16 cellular contexts compared by ENCODE assay signal in the genomic region with DNA sequence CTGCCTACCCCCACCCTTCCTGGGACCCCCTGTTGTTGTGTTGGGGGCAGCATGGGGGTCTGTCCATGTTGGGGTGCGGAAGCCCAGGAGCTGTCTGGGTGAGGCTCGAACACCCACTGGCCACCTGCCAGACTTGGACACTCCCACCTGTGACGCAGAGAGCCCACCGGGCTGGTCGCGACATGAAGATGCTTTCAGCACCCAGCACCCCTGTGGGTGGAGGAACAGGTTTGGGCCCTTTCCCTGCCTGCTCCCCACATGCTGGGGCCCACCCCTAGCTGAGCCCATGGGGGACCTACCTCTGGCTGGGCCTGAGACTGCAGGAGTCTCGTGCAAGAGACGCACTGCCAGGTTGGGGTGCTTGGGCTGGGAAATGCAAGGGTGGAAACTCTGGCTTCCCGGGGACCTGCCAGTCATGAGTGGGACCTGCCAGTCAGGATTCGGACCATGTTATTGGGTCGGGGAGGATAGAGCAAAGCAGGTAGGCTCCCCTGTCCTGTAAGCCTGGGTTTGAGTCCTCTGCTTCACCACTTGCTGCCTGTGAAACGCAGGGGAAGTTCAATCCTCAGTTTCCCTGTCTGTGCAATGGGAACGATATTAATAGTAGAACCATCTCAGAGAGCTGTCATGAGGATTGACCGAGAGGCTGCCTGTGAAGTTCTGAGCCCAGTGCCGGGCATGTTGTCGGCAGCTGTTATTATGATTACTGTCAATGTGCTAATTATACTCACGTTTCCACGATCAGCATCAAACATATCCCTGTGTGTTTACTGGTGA. TPM values are rescaled to one million over a fixed set of nuclear protein-coding genes. Genes with fewer than 3 reads are reported as not detected.
DNase-seq lines count a peak whose midpoint lies in the region; ATAC-seq and TF ChIP-seq lines count a peak whose summit lies in the region.
"Had no signal": no experiment of that assay in that cellular context is flagged by ENCODE, and none has a peak within 500 bp of the region (broad histone marks: within the 10 kb centered on the region; RNA-seq: fewer than 3 reads in every experiment).

No MANE protein-coding gene starts in this region.

- peaks cover 38% of the 10 kb centered on the region for H3K4me1 Mint-ChIP-seq in WTC11
- H3K4me1 Mint-ChIP-seq in nephron, result peaks cover 34% of the 10 kb centered on the region
- H3K4me1 Mint-ChIP-seq in Calu3 (ENCODE audit: low read depth, unreplicated experiment), result peaks cover 8% of the 10 kb centered on the region

- peak overlapping the region; percentile 80 for H3K27ac Mint-ChIP-seq in WTC11
- H3K27ac Mint-ChIP-seq in nephron, result peak overlapping the region; percentile 93 to 94 (median 93)
- H3K27ac Mint-ChIP-seq in Calu3 (ENCODE audit: unreplicated experiment), result no peak overlapping the region
- H3K27ac Mint-ChIP-seq: activated T-helper 2 cell treated with anti-CD3 and anti-CD28 coated beads, Interferon-gamma antibody, Interleukin-2, Interleukin-4, amounts not matched to agents 10 μg/mL and 5 μg/mL and 100 μg/mL, durations not matched to agents 14 hours and 24 hours and 36 hours had no signal

- H3K27me3 Mint-ChIP-seq in WTC11 (ENCODE audit: low read depth) (no peaks in the 10 kb centered on the region), nephron (ENCODE audit: low read depth) (peaks cover 8% of the 10 kb centered on the region), Calu3 (ENCODE audit: unreplicated experiment) (no peaks in the 10 kb centered on the region)

- no TSS peak for BruUV-seq in Calu3 (replicated peaks; lab: Mats Ljungman, UMichigan)

- intact Hi-C loops in Calu3 (cut with micrococcal nuclease; ENCODE audit: unreplicated experiment), result no loop called here

- H3K27ac ChIP-seq in upper lobe of left lung, result peak overlapping the region; percentile 75 to 88 (median 85)
- H3K27ac ChIP-seq: SJCRH30 had no signal

- no peak for TF ChIP-seq CTCF in WTC11 (IDR thresholded peaks at IDR 0.05)
- no peak for TF ChIP-seq CTCF in nephron (IDR thresholded peaks at IDR 0.05; ENCODE audit: unreplicated experiment in 3 of 3)
- no peak for TF ChIP-seq CTCF in upper lobe of left lung (IDR thresholded peaks at IDR 0.05)
- TF ChIP-seq CTCF in Calu3 (IDR thresholded peaks at IDR 0.05; ENCODE audit: unreplicated experiment), result no peak

- H3K9me3 ChIP-seq in upper lobe of left lung, result no peaks in the 10 kb centered on the region
- H3K9me3 ChIP-seq: SJCRH30 had no signal

- no peak for TF ChIP-seq EP300 in upper lobe of left lung (IDR thresholded peaks at IDR 0.05)

- no peak for TF ChIP-seq POLR2A in upper lobe of left lung (IDR thresholded peaks at IDR 0.05)

- H3K36me3 Mint-ChIP-seq in WTC11 (no peaks in the 10 kb centered on the region; the same call in 1 of the 2 replicates), nephron (ENCODE audit: low read depth) (no peaks in the 10 kb centered on the region), Calu3 (ENCODE audit: insufficient read depth, unreplicated experiment) (no peaks in the 10 kb centered on the region)

- 56 to 69% methylated on average over 8 to 15 of the region's 18 CpGs for WGBS in upper lobe of left lung, 2 donors

- peaks cover 24 to 34% (median 30%) of the 10 kb centered on the region in 4 donors for H3K4me1 ChIP-seq in upper lobe of left lung
- H3K4me1 ChIP-seq: SJCRH30 had no signal

- ATAC-seq in WTC11 (no peak), esophagus mucosa (peak; percentile 88), upper lobe of left lung (ENCODE audit: low FRiP score in 2 of 2) (peak in 1 of 2 donors; percentile 7), HG03097 (IDR thresholded peaks at IDR 0.05; ENCODE audit: low FRiP score, unreplicated experiment) (no peak)
- ATAC-seq in stimulated activated naive CD8-positive, alpha-beta T cell treated with anti-CD3 and anti-CD28 coated beads, Interleukin-15, Interleukin-2, amounts not matched to agents 100 U/mL and 50 U/mL, for 24 hours, result no peak

- H3K27me3 ChIP-seq in upper lobe of left lung, result no peaks in the 10 kb centered on the region

- POLR2A ChIA-PET in WTC11 (lab: Charles Lee), result no interaction called here

- H3K4me3 Mint-ChIP-seq in WTC11 (no peak overlapping the region), nephron (peak overlapping the region in 1 of 3 experiments; percentile 32), Calu3 (ENCODE audit: low read depth, unreplicated experiment) (no peak overlapping the region)

- CTCF ChIA-PET in WTC11 (lab: Charles Lee), result interaction anchor here (0.7 to 2.2 kb wide), 4 partner anchors 13 to 81 kb away, joined by 3 to 6 read pairs (median 4); no protein-coding TSS in a partner anchor
- CTCF ChIA-PET in Calu3 (lab: Charles Lee), result no interaction called here

- H3K36me3 ChIP-seq in upper lobe of left lung, result no peaks in the 10 kb centered on the region
- H3K36me3 ChIP-seq: SJCRH30 had no signal

- no peak overlapping the region for H3K4me3 ChIP-seq in upper lobe of left lung
- H3K4me3 ChIP-seq: SJCRH30 had no signal

- H3K9me3 Mint-ChIP-seq in WTC11, result no peaks in the 10 kb centered on the region
- no peaks in the 10 kb centered on the region for H3K9me3 Mint-ChIP-seq in nephron
- H3K9me3 Mint-ChIP-seq in Calu3 (ENCODE audit: low read depth, unreplicated experiment), result no peaks in the 10 kb centered on the region
- H3K9me3 Mint-ChIP-seq: activated T-helper 2 cell treated with anti-CD3 and anti-CD28 coated beads, Interferon-gamma antibody, Interleukin-2, Interleukin-4, amounts not matched to agents 10 μg/mL and 5 μg/mL and 100 μg/mL, durations not matched to agents 14 hours and 24 hours and 36 hours had no signal

- DNase-seq in WTC11 (ENCODE audit: low spot score) (no peak), upper lobe of left lung (peak in 1 of 2 donors; percentile 57), LoVo (ENCODE audit: low spot score) (no peak), Calu3 (no peak)
- no peak for DNase-seq in stimulated activated naive CD8-positive, alpha-beta T cell treated with anti-CD3 and anti-CD28 coated beads, Interleukin-15, Interleukin-2, amounts not matched to agents 100 U/mL and 50 U/mL, for 24 hours
- DNase-seq: activated CD4-positive, CD25-positive, alpha-beta regulatory T cell; COR-L47; effector memory CD4-positive, alpha-beta T cell; MM.1S; NCI-H510A treated with DMSO at 0.1 percent for 48 hours; trophoblast cell had no signal

TF ChIP-seq in WTC11, 78 proteins besides CTCF, POLR2A, EP300 and RAD21:
- TF ChIP-seq IRF1 (CRISPR knock-in tag; IDR thresholded peaks at IDR 0.05) (no peak), ERG (CRISPR knock-in tag; IDR thresholded peaks at IDR 0.05) (no peak), ZNF219 (CRISPR knock-in tag; IDR thresholded peaks at IDR 0.05; ENCODE audit: borderline replicate concordance) (no peak), CDX4 (CRISPR knock-in tag; IDR thresholded peaks at IDR 0.05; ENCODE audit: borderline replicate concordance) (no peak), TEAD4 (CRISPR knock-in tag; IDR thresholded peaks at IDR 0.05) (no peak), ZNF423 (CRISPR knock-in tag; IDR thresholded peaks at IDR 0.05) (peak; percentile 60; the same call in 1 of the 2 replicates), JAZF1 (CRISPR knock-in tag; IDR thresholded peaks at IDR 0.05) (no peak), CBFB (CRISPR knock-in tag; IDR thresholded peaks at IDR 0.05; ENCODE audit: low read depth) (no peak)

RNA-seq across cellular contexts. Expression of gene KIAA1671, which starts 24.1 kb away (rescaled TPM):
- total RNA-seq in WTC11 (2021), result 22.0 to 26.0 TPM (median 24.0 TPM) in 3 replicates
- total RNA-seq in esophagus mucosa, result 43.3 TPM
- 10 to 100 TPM; 30.9 to 57.7 (median 42.1) TPM for total RNA-seq in upper lobe of left lung
- 63.1 and 67.4 TPM in 2 replicates for total RNA-seq in Calu3 (2022)

RNA-seq across cellular contexts. Expression of gene LHFPL7, which starts 30.1 kb away (rescaled TPM):
- total RNA-seq in WTC11 (2021) (not detected in 3 replicates), esophagus mucosa (not detected), upper lobe of left lung (not detected), Calu3 (2022) (not detected in 2 replicates)
- total RNA-seq: activated T-helper 2 cell treated with anti-CD3 and anti-CD28 coated beads, Interferon-gamma antibody, Interleukin-2, Interleukin-4, amounts not matched to agents 10 μg/mL and 5 μg/mL and 100 μg/mL, durations not matched to agents 14 hours and 24 hours and 36 hours; SJCRH30 had no signal
